ENCODE assay signal across 23 cellular contexts in genomic region chr17:81569986-81570514, GRCh38. TPM values are rescaled to one million over a fixed set of nuclear protein-coding genes. Genes with fewer than 3 reads are reported as not detected.
"Had no signal": no experiment of that assay in that cellular context is flagged by ENCODE, and none has a peak within 500 bp of the region (broad histone marks: within the 10 kb centered on the region; RNA-seq: fewer than 3 reads in every experiment).

No MANE protein-coding gene starts in this region.

- H3K4me3 Mint-ChIP-seq: effector memory CD8-positive, alpha-beta T cell; immature natural killer cell; memory B cell; nephron progenitor cell; stimulated activated naive B cell treated with anti-CD40 and anti-IgM and Interleukin-4, amounts not matched to agents 10 μg/mL and 1 μg/mL and 100 μg/mL, for 72 hours; stimulated activated naive CD8-positive, alpha-beta T cell treated with anti-CD3 and anti-CD28 coated beads, Interleukin-15, amount 100 ng/mL, for 72 hours; type B pancreatic cell had no signal

- H3K9me3 Mint-ChIP-seq: effector memory CD8-positive, alpha-beta T cell; immature natural killer cell; memory B cell; nephron progenitor cell; stimulated activated naive B cell treated with anti-CD40 and anti-IgM and Interleukin-4, amounts not matched to agents 10 μg/mL and 1 μg/mL and 100 μg/mL, for 72 hours; stimulated activated naive CD8-positive, alpha-beta T cell treated with anti-CD3 and anti-CD28 coated beads, Interleukin-15, amount 100 ng/mL, for 72 hours; type B pancreatic cell had no signal

- H3K27ac ChIP-seq: esophagus squamous epithelium, gastroesophageal sphincter, left ventricle myocardium inferior, lower lobe of right lung, psoas muscle, uterus had no signal

- H3K9me3 ChIP-seq: esophagus squamous epithelium, gastroesophageal sphincter, left ventricle myocardium inferior, lower lobe of right lung, psoas muscle, sigmoid colon, thoracic aorta, uterus had no signal

- H3K27me3 ChIP-seq: esophagus squamous epithelium, gastroesophageal sphincter, sigmoid colon, uterus had no signal

- FAIRE-seq: keratinocyte had no signal

- H3K4me1 Mint-ChIP-seq: memory B cell; stimulated activated naive B cell treated with anti-CD40 and anti-IgM and Interleukin-4, amounts not matched to agents 10 μg/mL and 1 μg/mL and 100 μg/mL, for 72 hours; stimulated activated naive CD8-positive, alpha-beta T cell treated with anti-CD3 and anti-CD28 coated beads, Interleukin-15, amount 100 ng/mL, for 72 hours had no signal

- H3K36me3 ChIP-seq: uterus had no signal

- H3K27me3 Mint-ChIP-seq: effector memory CD8-positive, alpha-beta T cell; memory B cell; stimulated activated naive B cell treated with anti-CD40 and anti-IgM and Interleukin-4, amounts not matched to agents 10 μg/mL and 1 μg/mL and 100 μg/mL, for 72 hours; stimulated activated naive CD8-positive, alpha-beta T cell treated with anti-CD3 and anti-CD28 coated beads, Interleukin-15, amount 100 ng/mL, for 72 hours; type B pancreatic cell had no signal

- ATAC-seq: effector memory CD8-positive, alpha-beta T cell; gastroesophageal sphincter; left cardiac atrium; lower lobe of right lung; psoas muscle; stimulated activated naive B cell treated with anti-CD40 and anti-IgM and Interleukin-4, amounts not matched to agents 10 μg/mL and 1 μg/mL and 100 μg/mL, for 72 hours; stimulated activated naive CD8-positive, alpha-beta T cell treated with anti-CD3 and anti-CD28 coated beads, Interleukin-15, amount 100 ng/mL, for 72 hours had no signal

- H3K27ac Mint-ChIP-seq: effector memory CD8-positive, alpha-beta T cell; immature natural killer cell; memory B cell; nephron progenitor cell; stimulated activated naive B cell treated with anti-CD40 and anti-IgM and Interleukin-4, amounts not matched to agents 10 μg/mL and 1 μg/mL and 100 μg/mL, for 72 hours; type B pancreatic cell had no signal

- DNase-seq: effector memory CD8-positive, alpha-beta T cell; esophagus squamous epithelium; foreskin fibroblast; immature natural killer cell; left cardiac atrium; left ventricle myocardium inferior; lower lobe of right lung; midbrain; nephron progenitor cell; psoas muscle; sigmoid colon; stimulated activated CD4-positive, alpha-beta T cell treated with anti-CD3 and anti-CD28 coated beads, Interleukin-2, amount 100 ng/mL, for 24 hours; stimulated activated CD4-positive, alpha-beta T cell treated with anti-CD3 and anti-CD28 coated beads, Interleukin-4, amount 100 ng/mL, for 4 hours; stimulated activated naive B cell treated with anti-CD40 and anti-IgM and Interleukin-4, amounts not matched to agents 10 μg/mL and 1 μg/mL and 100 μg/mL, for 72 hours; stimulated activated naive CD8-positive, alpha-beta T cell treated with anti-CD3 and anti-CD28 coated beads, Interleukin-15, amount 100 ng/mL, for 72 hours; uterus had no signal

- H3K4me3 ChIP-seq: esophagus squamous epithelium, gastroesophageal sphincter, left ventricle myocardium inferior, lower lobe of right lung, psoas muscle, sigmoid colon, skin epidermis, thoracic aorta, uterus had no signal

RNA-seq across cellular contexts. Expression of gene FSCN2, which starts 41.9 kb away (rescaled TPM):
- total RNA-seq: epithelial cell of proximal tubule had no signal
- polyA plus RNA-seq: keratinocyte had no signal
